1 cellular context compared by ENCODE assay signal in the genomic region with DNA sequence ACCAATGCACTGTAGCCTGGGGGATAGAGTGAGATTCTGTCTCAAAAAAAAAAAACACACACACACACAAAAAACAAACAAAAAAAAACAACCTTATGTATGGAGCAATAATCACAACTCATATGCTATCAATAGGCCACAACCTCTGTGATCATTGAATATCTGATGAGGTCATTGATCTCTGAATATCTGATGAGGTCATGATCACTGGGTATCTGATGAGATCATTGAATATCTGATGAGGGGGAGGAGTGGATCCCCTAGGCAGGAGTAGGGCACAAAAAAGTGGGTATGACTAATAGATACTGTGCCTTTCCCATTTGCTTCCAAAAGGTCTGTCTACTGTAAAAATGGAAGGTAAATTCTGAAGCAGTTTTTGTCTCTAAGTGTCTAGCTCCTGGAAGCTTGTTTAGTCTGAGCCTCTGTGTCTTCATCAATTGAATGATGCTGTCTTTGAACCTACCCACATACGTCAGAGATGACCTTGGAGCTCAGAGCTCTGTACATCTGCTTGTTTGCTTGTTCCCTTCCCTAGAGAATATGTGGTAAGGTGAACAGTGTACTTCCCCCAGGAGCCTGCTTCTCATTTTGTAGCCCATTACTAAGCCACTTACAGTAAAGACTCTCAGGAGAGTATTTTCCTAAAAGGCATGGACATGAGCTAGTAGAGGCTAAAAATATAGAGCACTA.
A peak's percentile ranks its signal among the peaks of the same experiment; 100 is the strongest.
TF ChIP-seq lines count a peak whose summit lies in the region.

No MANE protein-coding gene starts in this region.

TF ChIP-seq in HepG2, 621 proteins besides CTCF, POLR2A, EP300 and RAD21 (continued from another document and continues in another):
- TF ChIP-seq, protein P1, sequence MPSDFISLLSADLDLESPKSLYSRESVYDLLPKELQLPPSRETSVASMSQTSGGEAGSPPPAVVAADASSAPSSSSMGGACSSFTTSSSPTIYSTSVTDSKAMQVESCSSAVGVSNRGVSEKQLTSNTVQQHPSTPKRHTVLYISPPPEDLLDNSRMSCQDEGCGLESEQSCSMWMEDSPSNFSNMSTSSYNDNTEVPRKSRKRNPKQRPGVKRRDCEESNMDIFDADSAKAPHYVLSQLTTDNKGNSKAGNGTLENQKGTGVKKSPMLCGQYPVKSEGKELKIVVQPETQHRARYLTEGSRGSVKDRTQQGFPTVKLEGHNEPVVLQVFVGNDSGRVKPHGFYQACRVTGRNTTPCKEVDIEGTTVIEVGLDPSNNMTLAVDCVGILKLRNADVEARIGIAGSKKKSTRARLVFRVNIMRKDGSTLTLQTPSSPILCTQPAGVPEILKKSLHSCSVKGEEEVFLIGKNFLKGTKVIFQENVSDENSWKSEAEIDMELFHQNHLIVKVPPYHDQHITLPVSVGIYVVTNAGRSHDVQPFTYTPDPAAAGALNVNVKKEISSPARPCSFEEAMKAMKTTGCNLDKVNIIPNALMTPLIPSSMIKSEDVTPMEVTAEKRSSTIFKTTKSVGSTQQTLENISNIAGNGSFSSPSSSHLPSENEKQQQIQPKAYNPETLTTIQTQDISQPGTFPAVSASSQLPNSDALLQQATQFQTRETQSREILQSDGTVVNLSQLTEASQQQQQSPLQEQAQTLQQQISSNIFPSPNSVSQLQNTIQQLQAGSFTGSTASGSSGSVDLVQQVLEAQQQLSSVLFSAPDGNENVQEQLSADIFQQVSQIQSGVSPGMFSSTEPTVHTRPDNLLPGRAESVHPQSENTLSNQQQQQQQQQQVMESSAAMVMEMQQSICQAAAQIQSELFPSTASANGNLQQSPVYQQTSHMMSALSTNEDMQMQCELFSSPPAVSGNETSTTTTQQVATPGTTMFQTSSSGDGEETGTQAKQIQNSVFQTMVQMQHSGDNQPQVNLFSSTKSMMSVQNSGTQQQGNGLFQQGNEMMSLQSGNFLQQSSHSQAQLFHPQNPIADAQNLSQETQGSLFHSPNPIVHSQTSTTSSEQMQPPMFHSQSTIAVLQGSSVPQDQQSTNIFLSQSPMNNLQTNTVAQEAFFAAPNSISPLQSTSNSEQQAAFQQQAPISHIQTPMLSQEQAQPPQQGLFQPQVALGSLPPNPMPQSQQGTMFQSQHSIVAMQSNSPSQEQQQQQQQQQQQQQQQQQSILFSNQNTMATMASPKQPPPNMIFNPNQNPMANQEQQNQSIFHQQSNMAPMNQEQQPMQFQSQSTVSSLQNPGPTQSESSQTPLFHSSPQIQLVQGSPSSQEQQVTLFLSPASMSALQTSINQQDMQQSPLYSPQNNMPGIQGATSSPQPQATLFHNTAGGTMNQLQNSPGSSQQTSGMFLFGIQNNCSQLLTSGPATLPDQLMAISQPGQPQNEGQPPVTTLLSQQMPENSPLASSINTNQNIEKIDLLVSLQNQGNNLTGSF (CRISPR knock-in tag; IDR thresholded peaks at IDR 0.05), result no peak
- TF ChIP-seq FOXA3 (CRISPR knock-in tag; IDR thresholded peaks at IDR 0.05) (peak; percentile 82), SETDB1 (CRISPR knock-in tag; IDR thresholded peaks at IDR 0.05; ENCODE audit: borderline replicate concordance) (no peak), TBX2 (CRISPR knock-in tag; IDR thresholded peaks at IDR 0.05; ENCODE audit: borderline replicate concordance) (no peak), PITX1 (CRISPR knock-in tag; IDR thresholded peaks at IDR 0.05) (no peak), BRCA1 (CRISPR knock-in tag; IDR thresholded peaks at IDR 0.05) (no peak), TOPORS (CRISPR knock-in tag; IDR thresholded peaks at IDR 0.05) (no peak), ZSCAN31 (CRISPR knock-in tag; IDR thresholded peaks at IDR 0.05; ENCODE audit: low read depth) (no peak), FOXK1 (CRISPR knock-in tag; IDR thresholded peaks at IDR 0.05; ENCODE audit: borderline replicate concordance, low read depth) (no peak), FOXC1 (CRISPR knock-in tag; IDR thresholded peaks at IDR 0.05; ENCODE audit: borderline replicate concordance) (no peak), NFE2L2 (IDR thresholded peaks at IDR 0.05; ENCODE audit: low read length) (no peak), ZBTB39 (CRISPR knock-in tag; IDR thresholded peaks at IDR 0.05) (no peak), ZFP90 (CRISPR knock-in tag; IDR thresholded peaks at IDR 0.05; ENCODE audit: borderline replicate concordance) (no peak), SOX13 (IDR thresholded peaks at IDR 0.05) (no peak), SOX13 (CRISPR knock-in tag; conservative IDR thresholded peaks at IDR 0.05 in 1 of 2, IDR thresholded peaks at IDR 0.05 in 1 of 2) (peak in 1 of 2 experiments; percentile 65; a peak in 2 of 4 replicates), SMC3 (IDR thresholded peaks at IDR 0.05; ENCODE audit: low read length) (no peak), ZNF138 (CRISPR knock-in tag; IDR thresholded peaks at IDR 0.05; ENCODE audit: low read depth) (no peak), SMARCE1 (IDR thresholded peaks at IDR 0.05; ENCODE audit: borderline replicate concordance) (no peak), MED8 (CRISPR knock-in tag; IDR thresholded peaks at IDR 0.05; ENCODE audit: insufficient replicate concordance) (no peak), ZNF563 (CRISPR knock-in tag; IDR thresholded peaks at IDR 0.05) (no peak), ZNF318 (CRISPR knock-in tag; IDR thresholded peaks at IDR 0.05) (no peak)
- TF ChIP-seq, protein P2, sequence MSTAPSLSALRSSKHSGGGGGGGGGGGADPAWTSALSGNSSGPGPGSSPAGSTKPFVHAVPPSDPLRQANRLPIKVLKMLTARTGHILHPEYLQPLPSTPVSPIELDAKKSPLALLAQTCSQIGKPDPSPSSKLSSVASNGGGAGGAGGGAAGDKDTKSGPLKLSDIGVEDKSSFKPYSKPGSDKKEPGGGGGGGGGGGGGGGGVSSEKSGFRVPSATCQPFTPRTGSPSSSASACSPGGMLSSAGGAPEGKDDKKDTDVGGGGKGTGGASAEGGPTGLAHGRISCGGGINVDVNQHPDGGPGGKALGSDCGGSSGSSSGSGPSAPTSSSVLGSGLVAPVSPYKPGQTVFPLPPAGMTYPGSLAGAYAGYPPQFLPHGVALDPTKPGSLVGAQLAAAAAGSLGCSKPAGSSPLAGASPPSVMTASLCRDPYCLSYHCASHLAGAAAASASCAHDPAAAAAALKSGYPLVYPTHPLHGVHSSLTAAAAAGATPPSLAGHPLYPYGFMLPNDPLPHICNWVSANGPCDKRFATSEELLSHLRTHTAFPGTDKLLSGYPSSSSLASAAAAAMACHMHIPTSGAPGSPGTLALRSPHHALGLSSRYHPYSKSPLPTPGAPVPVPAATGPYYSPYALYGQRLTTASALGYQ (CRISPR knock-in tag; IDR thresholded peaks at IDR 0.05), result no peak
- TF ChIP-seq, protein P3, sequence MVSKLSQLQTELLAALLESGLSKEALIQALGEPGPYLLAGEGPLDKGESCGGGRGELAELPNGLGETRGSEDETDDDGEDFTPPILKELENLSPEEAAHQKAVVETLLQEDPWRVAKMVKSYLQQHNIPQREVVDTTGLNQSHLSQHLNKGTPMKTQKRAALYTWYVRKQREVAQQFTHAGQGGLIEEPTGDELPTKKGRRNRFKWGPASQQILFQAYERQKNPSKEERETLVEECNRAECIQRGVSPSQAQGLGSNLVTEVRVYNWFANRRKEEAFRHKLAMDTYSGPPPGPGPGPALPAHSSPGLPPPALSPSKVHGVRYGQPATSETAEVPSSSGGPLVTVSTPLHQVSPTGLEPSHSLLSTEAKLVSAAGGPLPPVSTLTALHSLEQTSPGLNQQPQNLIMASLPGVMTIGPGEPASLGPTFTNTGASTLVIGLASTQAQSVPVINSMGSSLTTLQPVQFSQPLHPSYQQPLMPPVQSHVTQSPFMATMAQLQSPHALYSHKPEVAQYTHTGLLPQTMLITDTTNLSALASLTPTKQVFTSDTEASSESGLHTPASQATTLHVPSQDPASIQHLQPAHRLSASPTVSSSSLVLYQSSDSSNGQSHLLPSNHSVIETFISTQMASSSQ (IDR thresholded peaks at IDR 0.05; ENCODE audit: low read depth), result no peak
- TF ChIP-seq, protein P3 (CRISPR knock-in tag; IDR thresholded peaks at IDR 0.05; ENCODE audit: borderline replicate concordance), result peak; percentile 15; the same call in 1 of the 2 replicates
- TF ChIP-seq, protein P4, sequence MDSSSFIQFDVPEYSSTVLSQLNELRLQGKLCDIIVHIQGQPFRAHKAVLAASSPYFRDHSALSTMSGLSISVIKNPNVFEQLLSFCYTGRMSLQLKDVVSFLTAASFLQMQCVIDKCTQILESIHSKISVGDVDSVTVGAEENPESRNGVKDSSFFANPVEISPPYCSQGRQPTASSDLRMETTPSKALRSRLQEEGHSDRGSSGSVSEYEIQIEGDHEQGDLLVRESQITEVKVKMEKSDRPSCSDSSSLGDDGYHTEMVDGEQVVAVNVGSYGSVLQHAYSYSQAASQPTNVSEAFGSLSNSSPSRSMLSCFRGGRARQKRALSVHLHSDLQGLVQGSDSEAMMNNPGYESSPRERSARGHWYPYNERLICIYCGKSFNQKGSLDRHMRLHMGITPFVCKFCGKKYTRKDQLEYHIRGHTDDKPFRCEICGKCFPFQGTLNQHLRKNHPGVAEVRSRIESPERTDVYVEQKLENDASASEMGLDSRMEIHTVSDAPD (CRISPR knock-in tag; IDR thresholded peaks at IDR 0.05), result no peak
